Comparison of ENCODE assay signal across 16 cellular contexts in the genomic region with DNA sequence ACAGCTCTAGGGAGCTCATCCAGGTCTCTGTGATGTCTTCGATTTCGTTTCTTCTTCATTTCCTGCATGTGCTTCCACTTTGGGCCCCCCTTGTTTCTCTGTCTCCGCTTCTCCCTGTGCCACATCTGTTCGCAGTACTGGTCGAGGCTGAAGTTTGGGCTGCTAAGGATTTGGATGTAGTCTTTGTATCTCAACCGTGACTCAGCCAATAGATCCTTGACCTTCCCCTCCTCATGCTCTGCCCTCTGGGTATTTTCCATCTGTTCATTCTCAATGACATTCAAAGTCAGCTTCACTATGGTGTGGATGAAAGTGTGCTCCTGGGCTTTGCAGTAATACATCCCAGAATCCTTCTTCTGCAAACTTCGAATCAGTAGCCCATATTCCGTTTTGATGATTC.
A peak's percentile ranks its signal among the peaks of the same experiment; 100 is the strongest.
DNase-seq lines count a peak whose midpoint lies in the region; FAIRE-seq and TF ChIP-seq lines count a peak whose summit lies in the region.
"Had no signal": no experiment of that assay in that cellular context is flagged by ENCODE, and none has a peak within 500 bp of the region (broad histone marks: within the 10 kb centered on the region; RNA-seq: fewer than 3 reads in every experiment).

No MANE protein-coding gene starts in this region.

- peaks cover 5% of the 10 kb centered on the region for H3K4me1 ChIP-seq in endothelial cell of umbilical vein (ENCODE audit: control insufficient read depth, extremely low read depth, insufficient read depth, low read length)

- peak overlapping the region; percentile 65 for H3K27ac Mint-ChIP-seq in neural crest cell (ENCODE audit: unreplicated experiment)
- H3K27ac Mint-ChIP-seq: CD4-positive, alpha-beta memory T cell; GM23338; H9 had no signal

- peak; percentile 4 for FAIRE-seq in endothelial cell of umbilical vein (lab: Jason Lieb, UNC)
- FAIRE-seq: A549, GM12878, GM18507 had no signal

- DNase-seq in EH (ENCODE audit: low read depth): peak; percentile 13
- peak; percentile 80 for DNase-seq in NCI-H524 treated with DMSO at 0.1 percent for 48 hours (lab: John Stamatoyannopoulos, UW)
- DNase-seq in endothelial cell of umbilical vein (ENCODE audit: low read depth, low spot score): no peak
- no peak for DNase-seq in neural crest cell (ENCODE audit: low read depth, low spot score)
- DNase-seq in stimulated activated CD8-positive, alpha-beta memory T cell treated with anti-CD3 and anti-CD28 coated beads, Interleukin-4, amount 100 ng/mL, for 48 hours: no peak
- DNase-seq in ecto neural progenitor cell (ENCODE audit: low spot score): no peak
- DNase-seq in hippocampal formation (lab: John Stamatoyannopoulos, UW): no peak
- DNase-seq: BE2C; CD4-positive, alpha-beta memory T cell; H9 had no signal

- no peak overlapping the region for H3K4me3 ChIP-seq in endothelial cell of umbilical vein (replicated peaks in 1 of 3; ENCODE audit: insufficient read depth in 1 of 3, low read depth in 1 of 3, low read length in 3 of 3)
- H3K4me3 ChIP-seq: A549, GM12878, GM23338 had no signal

- no peak overlapping the region for H3K4me2 ChIP-seq in endothelial cell of umbilical vein (ENCODE audit: insufficient read depth, low read length)
- H3K4me2 ChIP-seq: A549 had no signal

- peaks cover 17% of the 10 kb centered on the region for H3K4me1 Mint-ChIP-seq in neural crest cell
- H3K4me1 Mint-ChIP-seq: CD4-positive, alpha-beta memory T cell had no signal

- H3K36me3 Mint-ChIP-seq in neural crest cell (ENCODE audit: low read depth): no peaks in the 10 kb centered on the region
- H3K36me3 Mint-ChIP-seq: CD4-positive, alpha-beta memory T cell had no signal

- dilution Hi-C loops in endothelial cell of umbilical vein (cut with MboI; ENCODE audit: extremely low pct_ligation_motif_present, low sequenced_read_pairs): no loop called here

- H3K4me3 Mint-ChIP-seq in neural crest cell: no peak overlapping the region
- H3K4me3 Mint-ChIP-seq: CD4-positive, alpha-beta memory T cell; GM23338; H9 had no signal

- H3K79me2 ChIP-seq in endothelial cell of umbilical vein (ENCODE audit: control insufficient read depth, insufficient read depth, low read length): no peaks in the 10 kb centered on the region

- POLR2A ChIA-PET in endothelial cell of umbilical vein (lab: Charles Lee): no interaction called here

- no peaks in the 10 kb centered on the region for H3K9me3 Mint-ChIP-seq in neural crest cell
- H3K9me3 Mint-ChIP-seq: H9 had no signal

- no peaks in the 10 kb centered on the region for H4K20me1 ChIP-seq in endothelial cell of umbilical vein (replicated peaks; ENCODE audit: control insufficient read depth, extremely low read depth, insufficient read depth, low read length)

- no peaks in the 10 kb centered on the region for H3K27me3 ChIP-seq in endothelial cell of umbilical vein (ENCODE audit: control insufficient read depth in 2 of 2, insufficient read depth in 2 of 2, low read length in 2 of 2)
- H3K27me3 ChIP-seq: BE2C had no signal

- BruUV-seq in endothelial cell of umbilical vein (replicated peaks; lab: Mats Ljungman, UMichigan): no TSS peak

- CTCF ChIA-PET in endothelial cell of umbilical vein (lab: Charles Lee): interaction anchor here (0.9 kb wide), 1 partner anchor 23 kb away, joined by 5 read pairs; no protein-coding TSS in a partner anchor

- H3K36me3 ChIP-seq in endothelial cell of umbilical vein (ENCODE audit: control insufficient read depth in 2 of 2, extremely low read depth in 1 of 2, insufficient read depth in 2 of 2, low read length in 2 of 2): no peaks in the 10 kb centered on the region
- H3K36me3 ChIP-seq: BE2C had no signal

- H3K9me3 ChIP-seq in endothelial cell of umbilical vein (replicated peaks; ENCODE audit: control insufficient read depth, insufficient read depth, low read length): no peaks in the 10 kb centered on the region
- H3K9me3 ChIP-seq: A549, BE2C had no signal

- no peaks in the 10 kb centered on the region for H3K9me1 ChIP-seq in endothelial cell of umbilical vein (replicated peaks; ENCODE audit: control insufficient read depth, extremely low read depth, insufficient read depth, low read length)

- no peak overlapping the region for H3K9ac ChIP-seq in endothelial cell of umbilical vein (replicated peaks; ENCODE audit: extremely low read depth, insufficient read depth, low read length)

- H3K27ac ChIP-seq in endothelial cell of umbilical vein (ENCODE audit: insufficient read depth, low read depth, low read length): no peak overlapping the region
- H3K27ac ChIP-seq: A549, C4-2B, HL-60 had no signal

- H3K27me3 Mint-ChIP-seq in neural crest cell (ENCODE audit: low read depth): no peaks in the 10 kb centered on the region
- H3K27me3 Mint-ChIP-seq: CD4-positive, alpha-beta memory T cell had no signal

- TF ChIP-seq CTCF in endothelial cell of umbilical vein (IDR thresholded peaks at IDR 0.05; ENCODE audit: extremely low read depth in 1 of 2, insufficient read depth in 1 of 2, low read depth in 1 of 2, low read length in 2 of 2) (no peak), neural crest cell (conservative IDR thresholded peaks at IDR 0.05) (no peak)

- TF ChIP-seq POLR2A in endothelial cell of umbilical vein (IDR thresholded peaks at IDR 0.05; ENCODE audit: low read depth, low read length): no peak

- no peak overlapping the region for H2AFZ ChIP-seq in endothelial cell of umbilical vein (ENCODE audit: low read depth, low read length)
- H2AFZ ChIP-seq: GM23338 had no signal

- intact Hi-C loops in endothelial cell of umbilical vein (cut with micrococcal nuclease): no loop called here

TF ChIP-seq in endothelial cell of umbilical vein, 7 proteins besides CTCF, POLR2A, EP300 and RAD21:
- TF ChIP-seq POLR2AphosphoS5 (IDR thresholded peaks at IDR 0.05; ENCODE audit: insufficient read depth, low read depth, low read length): no peak

Comparison
In these comparisons a context has a peak if more than half of its experiments do, and no peak if none do; other contexts are left out.
1. DNase-seq: peak in EH (single experiment) and NCI-H524 treated with DMSO at 0.1 percent for 48 hours (single experiment); none in endothelial cell of umbilical vein (single experiment), neural crest cell (single experiment), stimulated activated CD8-positive, alpha-beta memory T cell treated with anti-CD3 and anti-CD28 coated beads, Interleukin-4, amount 100 ng/mL, for 48 hours (single experiment), ecto neural progenitor cell (single experiment) and hippocampal formation (0 of 2).